Comparison of ENCODE assay signal across 29 cellular contexts in genomic region chr14:27278341-27278740, GRCh38.
"Had no signal": no experiment of that assay in that cellular context is flagged by ENCODE, and none has a peak within 500 bp of the region (broad histone marks: within the 10 kb centered on the region; RNA-seq: fewer than 3 reads in every experiment).

No MANE protein-coding gene starts in this region.

- H3K27ac ChIP-seq: stomach, suprapubic skin, testis, thoracic aorta, thyroid gland, tibial artery, tibial nerve, transverse colon, upper lobe of left lung, upper lobe of right lung, uterus, vagina had no signal

- FAIRE-seq: urothelium cell line had no signal

- H3K9me3 ChIP-seq: stomach, suprapubic skin, testis, thoracic aorta, thyroid gland, tibial artery, tibial nerve, transverse colon, upper lobe of left lung, upper lobe of right lung, uterus, vagina had no signal

- H3K4me3 Mint-ChIP-seq: stimulated activated effector memory CD8-positive, alpha-beta T cell treated with anti-CD3 and anti-CD28 coated beads, Interleukin-12 subunit alpha, Interleukin-12 subunit beta, amount 100 ng/mL, for 72 hours; stimulated activated memory B cell treated with anti-CD40 and anti-IgM and Interleukin-4, amounts not matched to agents 10 μg/mL and 1 μg/mL and 100 μg/mL, for 72 hours; stimulated activated naive B cell treated with anti-CD40 and anti-IgM and Interleukin-4, amounts not matched to agents 10 μg/mL and 1 μg/mL and 100 μg/mL, for 72 hours; stimulated activated naive CD8-positive, alpha-beta T cell treated with anti-CD3 and anti-CD28 coated beads, Interleukin-15, amount 100 ng/mL, for 72 hours; stimulated activated naive CD8-positive, alpha-beta T cell treated with anti-CD3 and anti-CD28 coated beads, Interleukin-15, Interleukin-2, amounts not matched to agents 100 ng/mL and 50 ng/mL, for 24 hours; type B pancreatic cell had no signal

- DNase-seq: stimulated activated CD4-positive, alpha-beta T cell treated with anti-CD3 and anti-CD28 coated beads, Interleukin-2, amount 100 ng/mL, for 48 hours; stimulated activated CD4-positive, alpha-beta T cell treated with anti-CD3 and anti-CD28 coated beads, Interleukin-4, amount 100 ng/mL, for 1 hour; stimulated activated CD4-positive, alpha-beta T cell treated with anti-CD3 and anti-CD28 coated beads, Interleukin-4, amount 100 ng/mL, for 24 hours; stimulated activated CD4-positive, alpha-beta T cell treated with anti-CD3 and anti-CD28 coated beads, Interleukin-4, amount 100 ng/mL, for 4 hours; stimulated activated CD8-positive, alpha-beta memory T cell treated with anti-CD3 and anti-CD28 coated beads, Interleukin-4, amount 100 ng/mL, for 48 hours; stimulated activated naive B cell treated with anti-CD40 and anti-IgM and Interleukin-4, amounts not matched to agents 10 μg/mL and 1 μg/mL and 100 μg/mL, for 72 hours; stimulated activated naive CD4-positive, alpha-beta T cell; stimulated activated naive CD4-positive, alpha-beta T cell treated with Interleukin-2 at 50 U/mL for 16 hours; stimulated activated naive CD8-positive, alpha-beta T cell treated with anti-CD3 and anti-CD28 coated beads, Interleukin-15, amount 100 ng/mL, for 72 hours; stimulated activated naive CD8-positive, alpha-beta T cell treated with anti-CD3 and anti-CD28 coated beads, Interleukin-15, Interleukin-2, amounts not matched to agents 100 U/mL and 50 U/mL, for 24 hours; stomach; substantia nigra; testis; thyroid gland; tibial artery; transverse colon; trophoblast cell; upper lobe of left lung; upper lobe of right lung; uterus had no signal

- H3K27ac Mint-ChIP-seq: stimulated activated effector memory CD8-positive, alpha-beta T cell treated with anti-CD3 and anti-CD28 coated beads, Interleukin-12 subunit alpha, Interleukin-12 subunit beta, amount 100 ng/mL, for 72 hours; stimulated activated memory B cell treated with anti-CD40 and anti-IgM and Interleukin-4, amounts not matched to agents 10 μg/mL and 1 μg/mL and 100 μg/mL, for 72 hours; stimulated activated naive B cell treated with anti-CD40 and anti-IgM and Interleukin-4, amounts not matched to agents 10 μg/mL and 1 μg/mL and 100 μg/mL, for 72 hours; stimulated activated naive CD8-positive, alpha-beta T cell treated with anti-CD3 and anti-CD28 coated beads, Interleukin-15, amount 100 ng/mL, for 72 hours; stimulated activated naive CD8-positive, alpha-beta T cell treated with anti-CD3 and anti-CD28 coated beads, Interleukin-15, Interleukin-2, amounts not matched to agents 100 ng/mL and 50 ng/mL, for 24 hours; type B pancreatic cell had no signal

- H3K4me1 Mint-ChIP-seq: stimulated activated effector memory CD8-positive, alpha-beta T cell treated with anti-CD3 and anti-CD28 coated beads, Interleukin-12 subunit alpha, Interleukin-12 subunit beta, amount 100 ng/mL, for 72 hours; stimulated activated memory B cell treated with anti-CD40 and anti-IgM and Interleukin-4, amounts not matched to agents 10 μg/mL and 1 μg/mL and 100 μg/mL, for 72 hours; stimulated activated naive B cell treated with anti-CD40 and anti-IgM and Interleukin-4, amounts not matched to agents 10 μg/mL and 1 μg/mL and 100 μg/mL, for 72 hours; stimulated activated naive CD8-positive, alpha-beta T cell treated with anti-CD3 and anti-CD28 coated beads, Interleukin-15, amount 100 ng/mL, for 72 hours had no signal

- H3K9me3 Mint-ChIP-seq: type B pancreatic cell had no signal

- H3K27me3 ChIP-seq: stomach, suprapubic skin, testis, thyroid gland, tibial artery, tibial nerve, transverse colon, upper lobe of left lung, upper lobe of right lung, uterus, vagina had no signal

- H3K27me3 Mint-ChIP-seq: stimulated activated memory B cell treated with anti-CD40 and anti-IgM and Interleukin-4, amounts not matched to agents 10 μg/mL and 1 μg/mL and 100 μg/mL, for 72 hours; stimulated activated naive B cell treated with anti-CD40 and anti-IgM and Interleukin-4, amounts not matched to agents 10 μg/mL and 1 μg/mL and 100 μg/mL, for 72 hours; stimulated activated naive CD8-positive, alpha-beta T cell treated with anti-CD3 and anti-CD28 coated beads, Interleukin-15, amount 100 ng/mL, for 72 hours; stimulated activated naive CD8-positive, alpha-beta T cell treated with anti-CD3 and anti-CD28 coated beads, Interleukin-15, Interleukin-2, amounts not matched to agents 100 ng/mL and 50 ng/mL, for 24 hours; type B pancreatic cell had no signal

- H3K4me1 ChIP-seq: stomach, suprapubic skin, testis, thyroid gland, tibial artery, tibial nerve, transverse colon, upper lobe of left lung, upper lobe of right lung, uterus, vagina had no signal

- H3K4me3 ChIP-seq: stomach, suprapubic skin, testis, thoracic aorta, thyroid gland, tibial artery, tibial nerve, transverse colon, upper lobe of left lung, upper lobe of right lung, uterus, vagina had no signal

- H3K36me3 Mint-ChIP-seq: stimulated activated effector memory CD8-positive, alpha-beta T cell treated with anti-CD3 and anti-CD28 coated beads, Interleukin-12 subunit alpha, Interleukin-12 subunit beta, amount 100 ng/mL, for 72 hours; stimulated activated memory B cell treated with anti-CD40 and anti-IgM and Interleukin-4, amounts not matched to agents 10 μg/mL and 1 μg/mL and 100 μg/mL, for 72 hours; stimulated activated naive B cell treated with anti-CD40 and anti-IgM and Interleukin-4, amounts not matched to agents 10 μg/mL and 1 μg/mL and 100 μg/mL, for 72 hours; type B pancreatic cell had no signal

- H3K36me3 ChIP-seq: stomach, suprapubic skin, thoracic aorta, thyroid gland, tibial artery, tibial nerve, transverse colon, upper lobe of left lung, upper lobe of right lung, uterus, vagina had no signal
